ENCODE assay signal across 1 cellular context in genomic region chr17:41905172-41905571, GRCh38.
TF ChIP-seq lines count a peak whose summit lies in the region.

No MANE protein-coding gene starts in this region.

TF ChIP-seq in HepG2, 621 proteins besides CTCF, POLR2A, EP300 and RAD21 (continues in another document):
- TF ChIP-seq MXI1 (IDR thresholded peaks at IDR 0.05; ENCODE audit: borderline replicate concordance, low read depth, low read length) (no peak), ZNF737 (CRISPR knock-in tag; IDR thresholded peaks at IDR 0.05; ENCODE audit: borderline replicate concordance) (no peak), ZNF772 (CRISPR knock-in tag; IDR thresholded peaks at IDR 0.05) (no peak), ZNF143 (CRISPR knock-in tag; IDR thresholded peaks at IDR 0.05) (no peak), ZBTB10 (CRISPR knock-in tag; IDR thresholded peaks at IDR 0.05; ENCODE audit: borderline replicate concordance) (no peak), PHF5A (CRISPR knock-in tag; IDR thresholded peaks at IDR 0.05; ENCODE audit: low read depth, unreplicated experiment) (no peak), ZNF318 (CRISPR knock-in tag; IDR thresholded peaks at IDR 0.05) (no peak), ZNF546 (CRISPR knock-in tag; conservative IDR thresholded peaks at IDR 0.05) (no peak), USF2 (IDR thresholded peaks at IDR 0.05; ENCODE audit: low read depth, low read length) (no peak), USF2 (CRISPR knock-in tag; IDR thresholded peaks at IDR 0.05; ENCODE audit: borderline replicate concordance) (no peak), KDM1A (CRISPR knock-in tag; IDR thresholded peaks at IDR 0.05) (no peak), ZNF20 (CRISPR knock-in tag; IDR thresholded peaks at IDR 0.05) (no peak), ZZZ3 (CRISPR knock-in tag; IDR thresholded peaks at IDR 0.05; ENCODE audit: borderline replicate concordance) (no peak), ZNF44 (CRISPR knock-in tag; IDR thresholded peaks at IDR 0.05) (no peak), PRDM15 (CRISPR knock-in tag; IDR thresholded peaks at IDR 0.05) (no peak), NFE2L1 (CRISPR knock-in tag; IDR thresholded peaks at IDR 0.05; ENCODE audit: borderline replicate concordance) (no peak), ZNF552 (CRISPR knock-in tag; IDR thresholded peaks at IDR 0.05; ENCODE audit: borderline replicate concordance) (no peak), BRCA1 (CRISPR knock-in tag; IDR thresholded peaks at IDR 0.05) (no peak), SNRNP70 (IDR thresholded peaks at IDR 0.05; ENCODE audit: low read depth, low read length) (no peak), SIX1 (CRISPR knock-in tag; IDR thresholded peaks at IDR 0.05; ENCODE audit: borderline replicate concordance) (no peak), ZNF550 (CRISPR knock-in tag; IDR thresholded peaks at IDR 0.05; ENCODE audit: borderline replicate concordance) (no peak), ZFX (CRISPR knock-in tag; IDR thresholded peaks at IDR 0.05; ENCODE audit: low read depth) (peak; percentile 20; the same call in 1 of the 2 replicates), RBM22 (optimal IDR thresholded peaks at IDR 0.05; ENCODE audit: low read length) (peak; percentile 33), NFYC (CRISPR knock-in tag; IDR thresholded peaks at IDR 0.05) (no peak), AGO2 (optimal IDR thresholded peaks at IDR 0.05; ENCODE audit: low read depth, low read length) (no peak), MXD3 (CRISPR knock-in tag; IDR thresholded peaks at IDR 0.05) (no peak), GPBP1L1 (CRISPR knock-in tag; IDR thresholded peaks at IDR 0.05) (no peak), SP140L (CRISPR knock-in tag; IDR thresholded peaks at IDR 0.05; ENCODE audit: borderline replicate concordance) (no peak), GATAD2A (CRISPR knock-in tag; IDR thresholded peaks at IDR 0.05) (no peak), ZNF263 (CRISPR knock-in tag; IDR thresholded peaks at IDR 0.05) (no peak), HMG20A (CRISPR knock-in tag; IDR thresholded peaks at IDR 0.05; ENCODE audit: borderline replicate concordance) (no peak), RFX5 (IDR thresholded peaks at IDR 0.05; ENCODE audit: low read depth, low read length) (no peak), CCAR2 (optimal IDR thresholded peaks at IDR 0.05; ENCODE audit: low read depth, low read length) (no peak), ZNF296 (CRISPR knock-in tag; conservative IDR thresholded peaks at IDR 0.05) (no peak), ZNF713 (CRISPR knock-in tag; IDR thresholded peaks at IDR 0.05) (no peak), ZBTB25 (CRISPR knock-in tag; IDR thresholded peaks at IDR 0.05) (no peak), FOSL1 (CRISPR knock-in tag; IDR thresholded peaks at IDR 0.05; ENCODE audit: borderline replicate concordance) (no peak), ZBTB3 (CRISPR knock-in tag; IDR thresholded peaks at IDR 0.05; ENCODE audit: borderline replicate concordance, low read depth) (no peak), TBX2 (CRISPR knock-in tag; IDR thresholded peaks at IDR 0.05; ENCODE audit: borderline replicate concordance) (peak; percentile 50; the same call in 1 of the 2 replicates)
